ENCODE assay signal across 28 cellular contexts in the genomic region with DNA sequence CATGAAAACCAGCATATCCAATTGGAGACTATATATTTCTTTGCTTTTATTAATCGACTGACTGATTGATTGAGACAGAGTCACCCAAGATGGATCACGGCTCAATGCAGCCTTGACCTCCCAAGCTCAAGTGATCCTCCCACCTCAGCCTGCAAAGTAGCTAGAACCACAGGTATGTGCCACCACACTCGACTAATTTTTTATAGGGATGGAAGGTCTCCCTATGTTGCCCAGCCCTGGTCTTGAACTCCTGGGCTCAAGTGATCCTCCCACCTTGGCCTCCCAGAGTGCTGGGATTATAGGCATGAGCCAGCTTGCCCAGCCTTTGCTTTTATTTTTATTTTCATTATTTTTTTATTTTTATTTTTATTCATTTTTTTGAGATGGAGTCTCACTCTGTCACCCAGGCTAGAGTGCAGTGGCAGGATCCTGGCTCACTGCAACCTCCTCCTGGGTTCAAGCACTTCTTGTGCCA. TPM values are rescaled to one million over a fixed set of nuclear protein-coding genes. Genes with fewer than 3 reads are reported as not detected.
DNase-seq lines count a peak whose midpoint lies in the region; ATAC-seq and TF ChIP-seq lines count a peak whose summit lies in the region.
"Had no signal": no experiment of that assay in that cellular context is flagged by ENCODE, and none has a peak within 500 bp of the region (broad histone marks: within the 10 kb centered on the region; RNA-seq: fewer than 3 reads in every experiment).

No MANE protein-coding gene starts in this region.

- H4K91ac ChIP-seq in trophoblast cell (ENCODE audit: low read depth, low read length) = no peak overlapping the region

- TF ChIP-seq CTCF in Loucy (conservative IDR thresholded peaks at IDR 0.05; ENCODE audit: low read length) (no peak), brain (conservative IDR thresholded peaks at IDR 0.05) (no peak)

- no peak overlapping the region for H3K27ac ChIP-seq in CD4-positive, CD25-positive, alpha-beta regulatory T cell (ENCODE audit: insufficient read depth, low read length, poor library complexity, severe bottlenecking)
- H3K27ac ChIP-seq in trophoblast cell (ENCODE audit: low read depth, low read length) = no peak overlapping the region
- H3K27ac ChIP-seq: HL-60, ovary had no signal

- no peak for DNase-seq in CD4-positive, CD25-positive, alpha-beta regulatory T cell
- DNase-seq in trophoblast cell (no peak), NCI-H69 (lab: John Stamatoyannopoulos, UW) (no peak), NCI-H2029 (lab: John Stamatoyannopoulos, UW) (no peak)
- DNase-seq: activated CD4-positive, alpha-beta T cell treated with anti-CD3 and anti-CD28 coated beads, Interleukin-2, amount 50 U/mL, for 1 hour; activated naive CD4-positive, alpha-beta T cell; activated T-cell treated with anti-CD3 and anti-CD28 coated beads, Interleukin-2, amount 50 U/mL, for 48 hours; CD4-positive, alpha-beta memory T cell; effector CD4-positive, alpha-beta T cell; glutamatergic neuron; islet precursor cell; naive thymus-derived CD8-positive, alpha-beta T cell; NCI-H446; OCI-M1; Right ventricle myocardium superior; spleen; stimulated activated CD4-positive, alpha-beta T cell treated with anti-CD3 and anti-CD28 coated beads, Interleukin-2, amount 100 ng/mL, for 48 hours; transverse colon; WERI-Rb-1 had no signal

- no peak overlapping the region for H3K14ac ChIP-seq in trophoblast cell (ENCODE audit: low read length)

- H3K4ac ChIP-seq in trophoblast cell (ENCODE audit: low read depth, low read length) = peak overlapping the region; percentile 78

- ATAC-seq in CD4-positive, CD25-positive, alpha-beta regulatory T cell (ENCODE audit: low read depth in 2 of 2) = no peak
- ATAC-seq in HG03039 (IDR thresholded peaks at IDR 0.05; ENCODE audit: unreplicated experiment) = no peak
- ATAC-seq: GM23338; HepG2; naive thymus-derived CD8-positive, alpha-beta T cell had no signal

- H3K79me2 ChIP-seq in Loucy (ENCODE audit: insufficient read depth, low read length) = peaks cover 100% of the 10 kb centered on the region
- H3K79me2 ChIP-seq in trophoblast cell (ENCODE audit: control insufficient read depth, insufficient read depth, low read length, poor library complexity) = peaks cover 15% of the 10 kb centered on the region

- H3K4me3 Mint-ChIP-seq in CD4-positive, CD25-positive, alpha-beta regulatory T cell = peak overlapping the region in 2 of 4 donors; percentile 21 to 99
- H3K4me3 Mint-ChIP-seq in brain = peak overlapping the region in 4 of 5 experiments; percentile 61 to 97 (median 70)
- H3K4me3 Mint-ChIP-seq: GM23338 had no signal

- H3K4me3 ChIP-seq in CD4-positive, CD25-positive, alpha-beta regulatory T cell (ENCODE audit: low read depth, low read length) = no peak overlapping the region
- H3K4me3 ChIP-seq in Loucy (ENCODE audit: low read length, poor library complexity, severe bottlenecking) = peak overlapping the region; percentile 29
- no peak overlapping the region for H3K4me3 ChIP-seq in trophoblast cell (ENCODE audit: low read depth, low read length)
- H3K4me3 ChIP-seq: adrenal gland, GM23338, ovary, right atrium auricular region, transverse colon had no signal

- H2BK5ac ChIP-seq in trophoblast cell (ENCODE audit: low read depth, low read length, poor library complexity) = no peak overlapping the region

- no peaks in the 10 kb centered on the region for H3K9me3 ChIP-seq in CD4-positive, CD25-positive, alpha-beta regulatory T cell (ENCODE audit: control insufficient read depth in 2 of 2, low read length in 2 of 2)
- H3K9me3 ChIP-seq in Loucy (ENCODE audit: insufficient read depth, low read depth, low read length) = no peaks in the 10 kb centered on the region
- no peaks in the 10 kb centered on the region for H3K9me3 ChIP-seq in trophoblast cell (ENCODE audit: insufficient read depth, low read depth, low read length)
- H3K9me3 ChIP-seq: adrenal gland, ovary, right atrium auricular region, spleen, transverse colon had no signal

- H4K20me1 ChIP-seq in Loucy (ENCODE audit: insufficient read depth, low read length, poor library complexity, severe bottlenecking) = peaks cover 61% of the 10 kb centered on the region

- no peaks in the 10 kb centered on the region for H3K27me3 ChIP-seq in CD4-positive, CD25-positive, alpha-beta regulatory T cell (ENCODE audit: control insufficient read depth, insufficient read depth, low read length)
- H3K27me3 ChIP-seq in Loucy (ENCODE audit: insufficient read depth, low read length, poor library complexity, severe bottlenecking) (no peaks in the 10 kb centered on the region), trophoblast cell (ENCODE audit: insufficient read depth, low read length) (no peaks in the 10 kb centered on the region)
- H3K27me3 ChIP-seq: adrenal gland, ovary, right atrium auricular region, spleen, transverse colon had no signal

- peak overlapping the region in 2 of 3 donors; percentile 5 to 96 for H3K27ac Mint-ChIP-seq in CD4-positive, CD25-positive, alpha-beta regulatory T cell
- H3K27ac Mint-ChIP-seq in brain = peak overlapping the region in 4 of 5 experiments; percentile 70 to 100 (median 90)
- H3K27ac Mint-ChIP-seq: GM23338 had no signal

- H2AFZ ChIP-seq in Loucy (ENCODE audit: low read length) (no peak overlapping the region), trophoblast cell (ENCODE audit: insufficient read depth, low read length, poor library complexity) (no peak overlapping the region)
- H2AFZ ChIP-seq: GM23338 had no signal

- no peaks in the 10 kb centered on the region for H3K27me3 Mint-ChIP-seq in CD4-positive, CD25-positive, alpha-beta regulatory T cell
- peaks cover 12% of the 10 kb centered on the region for H3K27me3 Mint-ChIP-seq in brain
- H3K27me3 Mint-ChIP-seq: CD4-positive, alpha-beta memory T cell; naive thymus-derived CD8-positive, alpha-beta T cell had no signal

- H3K9me2 ChIP-seq in Loucy (replicated peaks; ENCODE audit: low read depth, low read length) = no peaks in the 10 kb centered on the region

- H3K36me3 Mint-ChIP-seq in CD4-positive, CD25-positive, alpha-beta regulatory T cell = no peaks in the 10 kb centered on the region
- H3K36me3 Mint-ChIP-seq in brain = peaks cover 28% of the 10 kb centered on the region

- 0 out of 2 replicates have a peak, but pooled peaks cover 2% of the 10 kb centered on the region for H3F3A ChIP-seq in Loucy (ENCODE audit: low read depth)

- no peak overlapping the region for H2BK12ac ChIP-seq in trophoblast cell (ENCODE audit: low read length)

- H2BK120ac ChIP-seq in trophoblast cell (ENCODE audit: insufficient read depth, low read length, poor library complexity) = no peak overlapping the region

- no peak overlapping the region for H4K8ac ChIP-seq in trophoblast cell (ENCODE audit: low read depth, low read length)

- peaks cover 29 to 73% (median 41%) of the 10 kb centered on the region in 4 donors for H3K4me1 Mint-ChIP-seq in CD4-positive, CD25-positive, alpha-beta regulatory T cell
- H3K4me1 Mint-ChIP-seq in brain = peaks cover 57% of the 10 kb centered on the region

- H3K4me2 ChIP-seq in Loucy (ENCODE audit: low read depth, low read length, poor library complexity, severe bottlenecking) (peak overlapping the region; percentile 97), trophoblast cell (ENCODE audit: low read length) (no peak overlapping the region)
- H3K4me2 ChIP-seq: GM23338 had no signal

- H3K4me1 ChIP-seq in CD4-positive, CD25-positive, alpha-beta regulatory T cell (ENCODE audit: control insufficient read depth, insufficient read depth, low read length, poor library complexity, severe bottlenecking) = peaks cover 39% of the 10 kb centered on the region
- H3K4me1 ChIP-seq in Loucy (ENCODE audit: insufficient read depth, low read length, poor library complexity, severe bottlenecking) (peaks cover 24% of the 10 kb centered on the region), trophoblast cell (ENCODE audit: control insufficient read depth in 1 of 2, insufficient read depth in 2 of 2, low read length in 2 of 2) (peaks cover 0 to 1% of the 10 kb centered on the region in 2 experiments)

- no peak overlapping the region for H2AK5ac ChIP-seq in trophoblast cell (ENCODE audit: low read length)

- H3K79me1 ChIP-seq in trophoblast cell (ENCODE audit: low read length) = peaks cover 18% of the 10 kb centered on the region

- WGBS in trophoblast cell (ENCODE audit: extremely low coverage, insufficient coverage, insufficient read length) = no CpG with 5 or more reads among the region's 3 CpGs

- H3K36me3 ChIP-seq in CD4-positive, CD25-positive, alpha-beta regulatory T cell (ENCODE audit: control insufficient read depth, insufficient read depth, low read length) = no peaks in the 10 kb centered on the region
- H3K36me3 ChIP-seq in Loucy (ENCODE audit: insufficient read depth, low read length) (no peaks in the 10 kb centered on the region), trophoblast cell (ENCODE audit: control insufficient read depth in 1 of 2, insufficient read depth in 2 of 2, low read length in 2 of 2) (no peaks in the 10 kb centered on the region)
- H3K36me3 ChIP-seq: adrenal gland, ovary, right atrium auricular region, spleen, transverse colon had no signal

- H3K18ac ChIP-seq in trophoblast cell (ENCODE audit: low read length) = no peak overlapping the region

- H3K9ac ChIP-seq in Loucy (ENCODE audit: low read depth, low read length, poor library complexity, severe bottlenecking) (no peak overlapping the region), trophoblast cell (ENCODE audit: low read length) (no peak overlapping the region)

- H3K23ac ChIP-seq in trophoblast cell (ENCODE audit: low read length) = no peak overlapping the region

- H4K12ac ChIP-seq in trophoblast cell (ENCODE audit: low read depth, low read length) = no peak overlapping the region

- peaks cover 0 to 2% (median 0%) of the 10 kb centered on the region in 7 donors for H3K9me3 Mint-ChIP-seq in CD4-positive, CD25-positive, alpha-beta regulatory T cell
- H3K9me3 Mint-ChIP-seq in brain = peaks cover 0 to 2% (median 0%) of the 10 kb centered on the region in 5 experiments
- H3K9me3 Mint-ChIP-seq: GM23338; naive thymus-derived CD8-positive, alpha-beta T cell had no signal

RNA-seq across cellular contexts. Expression of gene SPEN, which starts 5.4 kb away (rescaled TPM):
- total RNA-seq in CD4-positive, CD25-positive, alpha-beta regulatory T cell = 92.4 TPM
- 1 to 10 TPM; 7.4 to 9.0 (median 7.9) TPM for polyA plus RNA-seq in CD4-positive, CD25-positive, alpha-beta regulatory T cell
- polyA plus RNA-seq in brain (ENCODE audit: insufficient read depth, low read depth, low replicate concordance) = 35.1 TPM
- polyA plus RNA-seq in trophoblast cell (2013) = 21.2 and 21.4 TPM in 2 replicates

RNA-seq across cellular contexts. Expression of gene UQCRHL, which starts 45.4 kb away (rescaled TPM):
- 0.59 TPM for total RNA-seq in CD4-positive, CD25-positive, alpha-beta regulatory T cell
- polyA plus RNA-seq in CD4-positive, CD25-positive, alpha-beta regulatory T cell = 1 to 10 TPM in 3 of 4 donors, under 1 TPM in 1; 0.94 to 1.7 (median 1.1) TPM
- 5.8 TPM for polyA plus RNA-seq in brain (ENCODE audit: insufficient read depth, low read depth, low replicate concordance)
- 2.1 TPM in 2 replicates for polyA plus RNA-seq in trophoblast cell (2013)
